In genomic region chr11:93572171-93572570, GRCh38 we compare ENCODE assay signal across 19 cellular contexts. TPM values are rescaled to one million over a fixed set of nuclear protein-coding genes. Genes with fewer than 3 reads are reported as not detected.
A peak's percentile ranks its signal among the peaks of the same experiment; 100 is the strongest.
DNase-seq lines count a peak whose midpoint lies in the region; ATAC-seq and TF ChIP-seq lines count a peak whose summit lies in the region.
"Had no signal": no experiment of that assay in that cellular context is flagged by ENCODE, and none has a peak within 500 bp of the region (broad histone marks: within the 10 kb centered on the region; RNA-seq: fewer than 3 reads in every experiment).

No MANE protein-coding gene starts in this region.

- DNase-seq in GM23338 (ENCODE audit: low spot score) = no peak
- DNase-seq in mesendoderm = peak; percentile 2
- no peak for DNase-seq in neuronal stem cell (ENCODE audit: low spot score)
- DNase-seq: Caco-2; CD4-positive, CD25-positive, alpha-beta regulatory T cell; CD8-positive, alpha-beta T cell; DMS79; EL; GDM1; GM23248; H9 had no signal

- H3K27ac ChIP-seq in GM23338 (ENCODE audit: low read depth) (no peak overlapping the region), VCaP (peak overlapping the region; percentile 90; the same call in 1 of the 2 replicates), mesendoderm (ENCODE audit: low read depth, low read length) (no peak overlapping the region), neuronal stem cell (replicated peaks; ENCODE audit: low read length) (no peak overlapping the region)
- H3K27ac ChIP-seq: BLaER1, C4-2B, GM23248 had no signal

- no peaks in the 10 kb centered on the region for H3K36me3 ChIP-seq in GM23338 (ENCODE audit: insufficient read depth)
- no peaks in the 10 kb centered on the region for H3K36me3 ChIP-seq in mesendoderm (ENCODE audit: control insufficient read depth, insufficient read depth, low read length)
- H3K36me3 ChIP-seq in neuronal stem cell (replicated peaks in 1 of 2; ENCODE audit: control insufficient read depth in 2 of 2, insufficient read depth in 2 of 2, low read length in 2 of 2) = no peaks in the 10 kb centered on the region
- H3K36me3 ChIP-seq: BLaER1 had no signal

- H2BK15ac ChIP-seq in mesendoderm (replicated peaks; ENCODE audit: low read depth) (no peak overlapping the region), neuronal stem cell (ENCODE audit: low read length) (no peak overlapping the region)

- no peaks in the 10 kb centered on the region for H3K36me3 Mint-ChIP-seq in GM23338 (ENCODE audit: low read depth)
- H3K36me3 Mint-ChIP-seq: CD4-positive, CD25-positive, alpha-beta regulatory T cell; CD8-positive, alpha-beta T cell had no signal

- H2BK120ac ChIP-seq in mesendoderm (ENCODE audit: low read depth, low read length) = no peak overlapping the region
- no peak overlapping the region for H2BK120ac ChIP-seq in neuronal stem cell (ENCODE audit: low read depth, low read length)

- no peak overlapping the region for H3K4me3 Mint-ChIP-seq in GM23338
- H3K4me3 Mint-ChIP-seq: B cell; CD4-positive, CD25-positive, alpha-beta regulatory T cell; CD8-positive, alpha-beta T cell; H9 had no signal

- H3K27me3 Mint-ChIP-seq in GM23338 (ENCODE audit: insufficient read depth, low read depth, poor library complexity) = no peaks in the 10 kb centered on the region
- H3K27me3 Mint-ChIP-seq: CD4-positive, CD25-positive, alpha-beta regulatory T cell had no signal

- no peak overlapping the region for H3K14ac ChIP-seq in neuronal stem cell (ENCODE audit: low read length)

- no CpG with 5 or more reads among the region's 1 CpG for WGBS in mesendoderm (ENCODE audit: extremely low coverage, insufficient coverage, low lambda C conversion rate)
- WGBS in neuronal stem cell (ENCODE audit: extremely low coverage in 2 of 2, insufficient read length in 2 of 2, insufficient replicate concordance in 1 of 2), 2 donors = no CpG with 5 or more reads among the region's 1 CpG

- no peaks in the 10 kb centered on the region for H3K9me3 ChIP-seq in neuronal stem cell (replicated peaks in 1 of 2; ENCODE audit: control insufficient read depth in 2 of 2, insufficient read depth in 1 of 2, low read depth in 1 of 2, low read length in 2 of 2)
- H3K9me3 ChIP-seq: BLaER1, Caco-2 had no signal

- H3K27me3 ChIP-seq in GM23338 (ENCODE audit: insufficient read depth) (no peaks in the 10 kb centered on the region), mesendoderm (ENCODE audit: insufficient read depth, low read length, poor library complexity) (no peaks in the 10 kb centered on the region), neuronal stem cell (ENCODE audit: control insufficient read depth in 3 of 3, insufficient read depth in 3 of 3, low read depth in 1 of 3, low read length in 3 of 3) (peaks cover 0 to 12% (median 0%) of the 10 kb centered on the region in 3 experiments)
- H3K27me3 ChIP-seq: BLaER1 had no signal

- H3K18ac ChIP-seq in mesendoderm (ENCODE audit: low read length) = no peak overlapping the region
- H3K18ac ChIP-seq in neuronal stem cell (ENCODE audit: low read length) = no peak overlapping the region

- H3K9me3 Mint-ChIP-seq in GM23338 = no peaks in the 10 kb centered on the region
- H3K9me3 Mint-ChIP-seq: CD8-positive, alpha-beta T cell; H9 had no signal

- H3K4ac ChIP-seq in mesendoderm (ENCODE audit: low read depth, low read length) = no peak overlapping the region
- H3K4ac ChIP-seq in neuronal stem cell (ENCODE audit: low read length) = no peak overlapping the region

- no peak overlapping the region for H3K4me3 ChIP-seq in GM23338
- H3K4me3 ChIP-seq in mesendoderm (ENCODE audit: low read length) = no peak overlapping the region
- no peak overlapping the region for H3K4me3 ChIP-seq in neuronal stem cell (ENCODE audit: low read length in 2 of 2)
- H3K4me3 ChIP-seq: BLaER1, GM12878, GM23248 had no signal

- H3K9me2 ChIP-seq in GM23338 (ENCODE audit: insufficient read depth) = no peaks in the 10 kb centered on the region

- H3K9ac ChIP-seq in mesendoderm (ENCODE audit: low read length) (no peak overlapping the region), neuronal stem cell (ENCODE audit: low read depth, low read length, poor library complexity) (no peak overlapping the region)
- H3K9ac ChIP-seq: BLaER1, GM23248 had no signal

- H3K79me2 ChIP-seq in GM23338 (replicated peaks; ENCODE audit: insufficient read depth) (no peaks in the 10 kb centered on the region), mesendoderm (ENCODE audit: control insufficient read depth, insufficient read depth, low read length) (no peaks in the 10 kb centered on the region)

- no peak overlapping the region for H4K8ac ChIP-seq in mesendoderm (ENCODE audit: low read depth, low read length)
- H4K8ac ChIP-seq in neuronal stem cell (ENCODE audit: low read depth, low read length) = no peak overlapping the region

- ATAC-seq in GM23338 = no peak
- no peak for ATAC-seq in HG02973 (IDR thresholded peaks at IDR 0.05; ENCODE audit: unreplicated experiment)
- ATAC-seq in HG02623 (IDR thresholded peaks at IDR 0.05; ENCODE audit: unreplicated experiment) = no peak
- ATAC-seq: CD8-positive, alpha-beta T cell; GM12878; HCT116 had no signal

- no peaks in the 10 kb centered on the region for H3F3A ChIP-seq in GM23338 (replicated peaks; ENCODE audit: low read depth)

- H3K4me1 ChIP-seq in GM23338 (ENCODE audit: insufficient read depth) (no peaks in the 10 kb centered on the region), mesendoderm (ENCODE audit: control insufficient read depth, low read depth, low read length) (no peaks in the 10 kb centered on the region), neuronal stem cell (ENCODE audit: control insufficient read depth in 2 of 2, insufficient read depth in 1 of 2, low read depth in 1 of 2, low read length in 2 of 2) (no peaks in the 10 kb centered on the region)
- H3K4me1 ChIP-seq: BLaER1 had no signal

- H2AK5ac ChIP-seq in mesendoderm (ENCODE audit: low read length) (no peak overlapping the region), neuronal stem cell (ENCODE audit: low read depth, low read length) (no peak overlapping the region)

- H3K56ac ChIP-seq in mesendoderm (ENCODE audit: low read length) = no peak overlapping the region

- no peak for TF ChIP-seq CTCF in GM23338 (conservative IDR thresholded peaks at IDR 0.05; ENCODE audit: low read depth in 2 of 2)
- no peak for TF ChIP-seq CTCF in VCaP (conservative IDR thresholded peaks at IDR 0.05)

- no peak overlapping the region for H2BK12ac ChIP-seq in neuronal stem cell (ENCODE audit: low read length)

- H2AFZ ChIP-seq in GM23338 (peak overlapping the region; percentile 92; the same call in 1 of the 2 replicates), neuronal stem cell (ENCODE audit: low read length) (no peak overlapping the region)
- H2AFZ ChIP-seq: GM23248 had no signal

- no peak overlapping the region for H2BK5ac ChIP-seq in mesendoderm (ENCODE audit: low read length)
- H2BK5ac ChIP-seq in neuronal stem cell (ENCODE audit: low read length) = no peak overlapping the region

- no peak overlapping the region for H4K5ac ChIP-seq in mesendoderm (ENCODE audit: low read length)

- H3K4me2 ChIP-seq in GM23338 (no peak overlapping the region), mesendoderm (ENCODE audit: low read length) (no peak overlapping the region), neuronal stem cell (ENCODE audit: insufficient read depth, low read length, poor library complexity, severe bottlenecking) (no peak overlapping the region)
- H3K4me2 ChIP-seq: BLaER1 had no signal

- H3K23ac ChIP-seq in mesendoderm (ENCODE audit: low read length) = no peak overlapping the region
- H3K23ac ChIP-seq in neuronal stem cell (ENCODE audit: low read depth, low read length, poor library complexity) = no peak overlapping the region

- H4K20me1 ChIP-seq in GM23338 (replicated peaks; ENCODE audit: insufficient read depth) = no peaks in the 10 kb centered on the region
- H4K20me1 ChIP-seq: BLaER1 had no signal

- H3K4me1 Mint-ChIP-seq in GM23338 = peaks cover 6% of the 10 kb centered on the region; the same call in 2 of the 3 replicates
- H3K4me1 Mint-ChIP-seq: B cell; CD4-positive, CD25-positive, alpha-beta regulatory T cell had no signal

- H3K27ac Mint-ChIP-seq in GM23338 = no peak overlapping the region
- H3K27ac Mint-ChIP-seq: B cell; CD4-positive, CD25-positive, alpha-beta regulatory T cell; CD8-positive, alpha-beta T cell; H9 had no signal

- no peaks in the 10 kb centered on the region for H3K79me1 ChIP-seq in mesendoderm (ENCODE audit: low read length)
- no peaks in the 10 kb centered on the region for H3K79me1 ChIP-seq in neuronal stem cell (ENCODE audit: low read depth, low read length)

- H4K91ac ChIP-seq in neuronal stem cell (ENCODE audit: low read depth, low read length, poor library complexity) = no peak overlapping the region

TF ChIP-seq in GM23338, 12 proteins besides CTCF, POLR2A, EP300 and RAD21 (continues in another document):
- TF ChIP-seq JUNB (IDR thresholded peaks at IDR 0.05; ENCODE audit: unreplicated experiment) (no peak), ZNF331 (CRISPR knock-in tag; IDR thresholded peaks at IDR 0.05; ENCODE audit: low read depth) (no peak), NANOG (IDR thresholded peaks at IDR 0.05; ENCODE audit: borderline replicate concordance) (no peak), POLR2AphosphoS5 (IDR thresholded peaks at IDR 0.05; ENCODE audit: low read depth) (no peak), EZH2phosphoT487 (IDR thresholded peaks at IDR 0.05; ENCODE audit: unreplicated experiment) (no peak), CREB1 (CRISPR knock-in tag; IDR thresholded peaks at IDR 0.05; ENCODE audit: low read depth) (no peak), EZH2 (IDR thresholded peaks at IDR 0.05; ENCODE audit: low read depth, unreplicated experiment) (no peak)
- TF ChIP-seq, protein P1, sequence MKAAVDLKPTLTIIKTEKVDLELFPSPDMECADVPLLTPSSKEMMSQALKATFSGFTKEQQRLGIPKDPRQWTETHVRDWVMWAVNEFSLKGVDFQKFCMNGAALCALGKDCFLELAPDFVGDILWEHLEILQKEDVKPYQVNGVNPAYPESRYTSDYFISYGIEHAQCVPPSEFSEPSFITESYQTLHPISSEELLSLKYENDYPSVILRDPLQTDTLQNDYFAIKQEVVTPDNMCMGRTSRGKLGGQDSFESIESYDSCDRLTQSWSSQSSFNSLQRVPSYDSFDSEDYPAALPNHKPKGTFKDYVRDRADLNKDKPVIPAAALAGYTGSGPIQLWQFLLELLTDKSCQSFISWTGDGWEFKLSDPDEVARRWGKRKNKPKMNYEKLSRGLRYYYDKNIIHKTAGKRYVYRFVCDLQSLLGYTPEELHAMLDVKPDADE (IDR thresholded peaks at IDR 0.05) = no peak

RNA-seq across cellular contexts. Expression of gene SMCO4, which starts 29.0 kb away (rescaled TPM):
- total RNA-seq in GM23338 (2014; rRNA removed; shearing (Covaris generic)) = 21.9 and 49.0 TPM in 2 replicates
- polyA plus RNA-seq in GM23338 (2016; fragmentation: Nextera tagmentation; extraction: Ambion mirVana) = 42.2 and 47.6 TPM in 2 replicates
- 40.2 TPM for polyA plus RNA-seq in mesendoderm (2013, experiment 1 of 2)
- polyA plus RNA-seq in mesendoderm (2013, experiment 2 of 2) = 41.8 TPM
- 43.7 TPM for polyA plus RNA-seq in neuronal stem cell (2013, experiment 1 of 2)
- 48.5 TPM for polyA plus RNA-seq in neuronal stem cell (2013, experiment 2 of 2)
